In genomic region chr1:37473431-37474050, GRCh38 we compare ENCODE assay signal across 8 cellular contexts. TPM values are rescaled to one million over a fixed set of nuclear protein-coding genes. Genes with fewer than 3 reads are reported as not detected.
A peak's percentile ranks its signal among the peaks of the same experiment; 100 is the strongest.
DNase-seq lines count a peak whose midpoint lies in the region; ATAC-seq and TF ChIP-seq lines count a peak whose summit lies in the region.

No MANE protein-coding gene starts in this region.

- H3K27ac Mint-ChIP-seq in naive B cell, result peak overlapping the region; percentile 0 to 99 (median 92)

- H3K27ac ChIP-seq in WERI-Rb-1, result no peak overlapping the region
- H3K27ac ChIP-seq in epithelial cell of prostate, result peak overlapping the region; percentile 99

- ATAC-seq in naive B cell (ENCODE audit: low read depth in 2 of 2) (no peak), HG03432 (IDR thresholded peaks at IDR 0.05; ENCODE audit: unreplicated experiment) (no peak), GM18511 (IDR thresholded peaks at IDR 0.05; ENCODE audit: unreplicated experiment) (no peak)

- H3K4me3 Mint-ChIP-seq in naive B cell, result peak overlapping the region; percentile 85 to 96 (median 92)

- H3K9me3 ChIP-seq in WERI-Rb-1 (ENCODE audit: severe bottlenecking), result no peaks in the 10 kb centered on the region

- no peaks in the 10 kb centered on the region for H3K36me3 Mint-ChIP-seq in naive B cell

- peaks cover 0 to 24% (median 9%) of the 10 kb centered on the region in 3 donors for H3K27me3 Mint-ChIP-seq in naive B cell

- TF ChIP-seq CTCF in WERI-Rb-1 (IDR thresholded peaks at IDR 0.05; ENCODE audit: low read depth, low read length), result peak; percentile 34; the same call in 1 of the 2 replicates

- H3K4me1 Mint-ChIP-seq in naive B cell, result peaks cover 33 to 51% (median 51%) of the 10 kb centered on the region in 3 donors

- peaks cover 28% of the 10 kb centered on the region for H3K36me3 ChIP-seq in WERI-Rb-1

- H3K4me3 ChIP-seq in WERI-Rb-1 (ENCODE audit: low read depth, low read length), result peak overlapping the region; percentile 82

- no peaks in the 10 kb centered on the region for H3K27me3 ChIP-seq in WERI-Rb-1 (ENCODE audit: insufficient read depth, low read depth, severe bottlenecking)

- no peaks in the 10 kb centered on the region for H3K9me3 Mint-ChIP-seq in naive B cell

- DNase-seq in stimulated activated CD4-positive, alpha-beta T cell treated with anti-CD3 and anti-CD28 coated beads, Interleukin-1b, Interleukin-23, amount 100 ng/mL, for 48 hours, result peak; percentile 21
- no peak for DNase-seq in stimulated activated CD4-positive, alpha-beta T cell treated with anti-CD3 and anti-CD28 coated beads, Interleukin-12 subunit alpha, Interleukin-12 subunit beta, amount 100 ng/mL, for 4 hours
- peak; percentile 59 for DNase-seq in WERI-Rb-1
- DNase-seq in epithelial cell of prostate (ENCODE audit: low read depth, low spot score), result no peak
- no peak for DNase-seq in naive B cell
- DNase-seq in NCI-H1048 (lab: John Stamatoyannopoulos, UW), result no peak

RNA-seq across cellular contexts. Expression of gene ZC3H12A, which starts 0.8 kb away (rescaled TPM):
- polyA plus RNA-seq in naive B cell (ENCODE audit: low read depth in 6 of 6), result 10 to 100 TPM; 15.5 to 26.7 (median 17.6) TPM

RNA-seq across cellular contexts. Expression of gene MEAF6, which starts 41.0 kb away (rescaled TPM):
- polyA plus RNA-seq in naive B cell (ENCODE audit: low read depth in 6 of 6), result 100 to 1,000 TPM; 137 to 208 (median 175) TPM

Comparison
In these comparisons a context has a peak if more than half of its experiments do, and no peak if none do; other contexts are left out.
1. DNase-seq: peak in stimulated activated CD4-positive, alpha-beta T cell treated with anti-CD3 and anti-CD28 coated beads, Interleukin-1b, Interleukin-23, amount 100 ng/mL, for 48 hours (single experiment) and WERI-Rb-1 (single experiment); none in stimulated activated CD4-positive, alpha-beta T cell treated with anti-CD3 and anti-CD28 coated beads, Interleukin-12 subunit alpha, Interleukin-12 subunit beta, amount 100 ng/mL, for 4 hours (single experiment), epithelial cell of prostate (single experiment), naive B cell (single experiment) and NCI-H1048 (single experiment).